Comparison of ENCODE assay signal across 1 cellular context in the genomic region with DNA sequence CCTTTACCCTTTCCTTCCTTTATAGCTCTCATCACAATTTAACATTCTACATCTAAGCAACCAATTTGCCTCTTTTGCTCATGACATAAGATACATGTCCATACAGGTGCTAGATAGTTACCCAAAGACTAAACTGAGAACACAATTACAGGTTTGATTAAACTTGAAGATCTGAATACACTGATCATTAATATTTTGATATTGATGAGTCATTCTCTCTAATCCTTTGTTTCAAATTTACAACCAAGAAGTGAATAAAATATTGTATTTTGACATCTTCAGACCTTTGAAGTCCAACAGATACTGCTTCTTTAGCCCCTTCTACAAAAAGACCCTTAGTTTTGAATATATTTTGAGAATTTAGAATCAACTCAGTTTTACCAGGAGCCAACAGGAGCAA.
TF ChIP-seq lines count a peak whose summit lies in the region.

No MANE protein-coding gene starts in this region.

TF ChIP-seq in GM23338, 12 proteins besides CTCF, POLR2A, EP300 and RAD21 (continued from another document):
- TF ChIP-seq, protein P1, sequence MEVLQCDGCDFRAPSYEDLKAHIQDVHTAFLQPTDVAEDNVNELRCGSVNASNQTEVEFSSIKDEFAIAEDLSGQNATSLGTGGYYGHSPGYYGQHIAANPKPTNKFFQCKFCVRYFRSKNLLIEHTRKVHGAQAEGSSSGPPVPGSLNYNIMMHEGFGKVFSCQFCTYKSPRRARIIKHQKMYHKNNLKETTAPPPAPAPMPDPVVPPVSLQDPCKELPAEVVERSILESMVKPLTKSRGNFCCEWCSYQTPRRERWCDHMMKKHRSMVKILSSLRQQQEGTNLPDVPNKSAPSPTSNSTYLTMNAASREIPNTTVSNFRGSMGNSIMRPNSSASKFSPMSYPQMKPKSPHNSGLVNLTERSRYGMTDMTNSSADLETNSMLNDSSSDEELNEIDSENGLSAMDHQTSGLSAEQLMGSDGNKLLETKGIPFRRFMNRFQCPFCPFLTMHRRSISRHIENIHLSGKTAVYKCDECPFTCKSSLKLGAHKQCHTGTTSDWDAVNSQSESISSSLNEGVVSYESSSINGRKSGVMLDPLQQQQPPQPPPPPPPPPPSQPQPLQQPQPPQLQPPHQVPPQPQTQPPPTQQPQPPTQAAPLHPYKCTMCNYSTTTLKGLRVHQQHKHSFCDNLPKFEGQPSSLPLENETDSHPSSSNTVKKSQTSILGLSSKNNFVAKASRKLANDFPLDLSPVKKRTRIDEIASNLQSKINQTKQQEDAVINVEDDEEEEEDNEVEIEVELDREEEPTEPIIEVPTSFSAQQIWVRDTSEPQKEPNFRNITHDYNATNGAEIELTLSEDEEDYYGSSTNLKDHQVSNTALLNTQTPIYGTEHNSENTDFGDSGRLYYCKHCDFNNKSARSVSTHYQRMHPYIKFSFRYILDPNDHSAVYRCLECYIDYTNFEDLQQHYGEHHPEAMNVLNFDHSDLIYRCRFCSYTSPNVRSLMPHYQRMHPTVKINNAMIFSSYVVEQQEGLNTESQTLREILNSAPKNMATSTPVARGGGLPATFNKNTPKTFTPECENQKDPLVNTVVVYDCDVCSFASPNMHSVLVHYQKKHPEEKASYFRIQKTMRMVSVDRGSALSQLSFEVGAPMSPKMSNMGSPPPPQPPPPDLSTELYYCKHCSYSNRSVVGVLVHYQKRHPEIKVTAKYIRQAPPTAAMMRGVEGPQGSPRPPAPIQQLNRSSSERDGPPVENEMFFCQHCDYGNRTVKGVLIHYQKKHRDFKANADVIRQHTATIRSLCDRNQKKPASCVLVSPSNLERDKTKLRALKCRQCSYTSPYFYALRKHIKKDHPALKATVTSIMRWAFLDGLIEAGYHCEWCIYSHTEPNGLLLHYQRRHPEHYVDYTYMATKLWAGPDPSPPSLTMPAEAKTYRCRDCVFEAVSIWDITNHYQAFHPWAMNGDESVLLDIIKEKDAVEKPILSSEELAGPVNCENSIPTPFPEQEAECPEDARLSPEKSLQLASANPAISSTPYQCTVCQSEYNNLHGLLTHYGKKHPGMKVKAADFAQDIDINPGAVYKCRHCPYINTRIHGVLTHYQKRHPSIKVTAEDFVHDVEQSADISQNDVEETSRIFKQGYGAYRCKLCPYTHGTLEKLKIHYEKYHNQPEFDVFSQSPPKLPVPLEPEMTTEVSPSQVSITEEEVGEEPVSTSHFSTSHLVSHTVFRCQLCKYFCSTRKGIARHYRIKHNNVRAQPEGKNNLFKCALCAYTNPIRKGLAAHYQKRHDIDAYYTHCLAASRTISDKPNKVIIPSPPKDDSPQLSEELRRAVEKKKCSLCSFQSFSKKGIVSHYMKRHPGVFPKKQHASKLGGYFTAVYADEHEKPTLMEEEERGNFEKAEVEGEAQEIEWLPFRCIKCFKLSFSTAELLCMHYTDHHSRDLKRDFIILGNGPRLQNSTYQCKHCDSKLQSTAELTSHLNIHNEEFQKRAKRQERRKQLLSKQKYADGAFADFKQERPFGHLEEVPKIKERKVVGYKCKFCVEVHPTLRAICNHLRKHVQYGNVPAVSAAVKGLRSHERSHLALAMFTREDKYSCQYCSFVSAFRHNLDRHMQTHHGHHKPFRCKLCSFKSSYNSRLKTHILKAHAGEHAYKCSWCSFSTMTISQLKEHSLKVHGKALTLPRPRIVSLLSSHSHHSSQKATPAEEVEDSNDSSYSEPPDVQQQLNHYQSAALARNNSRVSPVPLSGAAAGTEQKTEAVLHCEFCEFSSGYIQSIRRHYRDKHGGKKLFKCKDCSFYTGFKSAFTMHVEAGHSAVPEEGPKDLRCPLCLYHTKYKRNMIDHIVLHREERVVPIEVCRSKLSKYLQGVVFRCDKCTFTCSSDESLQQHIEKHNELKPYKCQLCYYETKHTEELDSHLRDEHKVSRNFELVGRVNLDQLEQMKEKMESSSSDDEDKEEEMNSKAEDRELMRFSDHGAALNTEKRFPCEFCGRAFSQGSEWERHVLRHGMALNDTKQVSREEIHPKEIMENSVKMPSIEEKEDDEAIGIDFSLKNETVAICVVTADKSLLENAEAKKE (CRISPR knock-in tag; IDR thresholded peaks at IDR 0.05) = no peak
- no peak for TF ChIP-seq STAT1 (IDR thresholded peaks at IDR 0.05; ENCODE audit: unreplicated experiment)
- no peak for TF ChIP-seq ZNF114 (CRISPR knock-in tag; IDR thresholded peaks at IDR 0.05)
